10 cellular contexts compared by ENCODE assay signal in the genomic region with DNA sequence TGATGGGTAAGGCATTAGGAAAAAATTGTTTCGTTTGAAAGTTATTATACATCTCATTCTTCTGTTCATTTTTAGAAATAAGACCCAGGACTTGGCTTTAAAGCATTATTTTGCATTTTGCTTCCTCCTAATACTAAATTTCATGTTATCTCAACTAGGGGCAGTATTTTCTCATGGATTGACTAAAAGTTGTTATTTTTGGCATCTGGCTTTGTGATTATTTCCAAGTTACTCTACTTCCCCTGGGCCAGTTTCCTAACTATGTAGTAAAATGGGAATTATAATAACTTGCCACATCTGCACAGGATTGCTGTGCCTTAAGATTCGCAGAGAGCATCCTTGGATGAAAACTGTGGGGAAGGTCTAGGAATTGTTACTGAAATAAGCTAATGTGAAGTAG. TPM values are rescaled to one million over a fixed set of nuclear protein-coding genes. Genes with fewer than 3 reads are reported as not detected.
A peak's percentile ranks its signal among the peaks of the same experiment; 100 is the strongest.
DNase-seq lines count a peak whose midpoint lies in the region; ATAC-seq and TF ChIP-seq lines count a peak whose summit lies in the region.
"Had no signal": no experiment of that assay in that cellular context is flagged by ENCODE, and none has a peak within 500 bp of the region (broad histone marks: within the 10 kb centered on the region; RNA-seq: fewer than 3 reads in every experiment).

No MANE protein-coding gene starts in this region.

- WGBS in SK-N-SH (ENCODE audit: low lambda C conversion rate) = 84% methylated on average over 2 of the region's 2 CpGs

- DNase-seq in SK-N-SH (no peak), MG63 (no peak), dedifferentiated amniotic fluid mesenchymal stem cell (ENCODE audit: extremely low spot score) (peak; percentile 68), osteocyte (ENCODE audit: extremely low spot score, unreplicated experiment) (no peak), inferior parietal cortex (ENCODE audit: extremely low spot score) (no peak), hepatic stellate cell (ENCODE audit: low spot score) (no peak)
- DNase-seq in effector memory CD8-positive, alpha-beta T cell = no peak
- DNase-seq: left ventricle myocardium superior had no signal

- TF ChIP-seq CTCF in SK-N-SH (IDR thresholded peaks at IDR 0.05) (peak; percentile 42), osteocyte (IDR thresholded peaks at IDR 0.05) (peak; percentile 53)

- TF ChIP-seq RAD21 in SK-N-SH (IDR thresholded peaks at IDR 0.05; ENCODE audit: low read length) = no peak

- H3K27me3 ChIP-seq in SK-N-SH (ENCODE audit: insufficient read depth) (no peaks in the 10 kb centered on the region), MG63 (no peaks in the 10 kb centered on the region)

- no peaks in the 10 kb centered on the region for H3K9me3 Mint-ChIP-seq in osteocyte (ENCODE audit: unreplicated experiment)
- H3K9me3 Mint-ChIP-seq in effector memory CD8-positive, alpha-beta T cell = no peaks in the 10 kb centered on the region

- H3K9ac ChIP-seq in SK-N-SH = no peak overlapping the region

- H3K36me3 Mint-ChIP-seq in osteocyte (ENCODE audit: unreplicated experiment) = no peaks in the 10 kb centered on the region
- peaks cover 34% of the 10 kb centered on the region for H3K36me3 Mint-ChIP-seq in effector memory CD8-positive, alpha-beta T cell (ENCODE audit: insufficient read depth)

- H3F3A ChIP-seq in SK-N-SH (replicated peaks; ENCODE audit: insufficient read depth) = peaks cover 35% of the 10 kb centered on the region

- H3K27ac ChIP-seq in SK-N-SH (ENCODE audit: low read depth in 2 of 2, low read length in 1 of 2) = no peak overlapping the region
- H3K27ac ChIP-seq: 22Rv1 had no signal

- H3K27ac Mint-ChIP-seq in osteocyte (ENCODE audit: unreplicated experiment) = peak overlapping the region; percentile 66
- H3K27ac Mint-ChIP-seq in effector memory CD8-positive, alpha-beta T cell = no peak overlapping the region

- H3K9me3 ChIP-seq in SK-N-SH (no peaks in the 10 kb centered on the region), MG63 (no peaks in the 10 kb centered on the region)

- peak overlapping the region; percentile 15; the same call in 1 of the 2 replicates for H3K4me2 ChIP-seq in SK-N-SH

- CTCF ChIA-PET in SK-N-SH (lab: Yijun Ruan, JAX) = interaction anchor here (0.7 to 12.7 kb wide), 3 partner anchors 77 to 241 kb away, joined by 3 to 201 read pairs (median 16); no protein-coding TSS in a partner anchor

- peaks cover 70% of the 10 kb centered on the region for H3K79me2 ChIP-seq in SK-N-SH (ENCODE audit: insufficient read depth)

- peaks cover 15 to 19% of the 10 kb centered on the region in 2 experiments for H3K4me1 ChIP-seq in SK-N-SH (ENCODE audit: control insufficient read depth in 1 of 2, insufficient read depth in 2 of 2, low read depth in 1 of 2, low read length in 1 of 2)

- no peak for TF ChIP-seq EP300 in SK-N-SH (IDR thresholded peaks at IDR 0.05; ENCODE audit: borderline replicate concordance in 1 of 2, low read depth in 1 of 2, low read length in 1 of 2)

- no peaks in the 10 kb centered on the region for H3K27me3 Mint-ChIP-seq in osteocyte (ENCODE audit: unreplicated experiment)
- H3K27me3 Mint-ChIP-seq in effector memory CD8-positive, alpha-beta T cell = no peaks in the 10 kb centered on the region

- H3K4me3 Mint-ChIP-seq in osteocyte (ENCODE audit: unreplicated experiment) = peak overlapping the region; percentile 63
- H3K4me3 Mint-ChIP-seq in effector memory CD8-positive, alpha-beta T cell = no peak overlapping the region

- peaks cover 51% of the 10 kb centered on the region for H3K4me1 Mint-ChIP-seq in osteocyte (ENCODE audit: unreplicated experiment)
- peaks cover 32 to 48% of the 10 kb centered on the region in 2 donors for H3K4me1 Mint-ChIP-seq in effector memory CD8-positive, alpha-beta T cell (ENCODE audit: low read depth in 2 of 2)

- H3K9me2 ChIP-seq in SK-N-SH = no peaks in the 10 kb centered on the region

- H3K4me3 ChIP-seq in SK-N-SH (ENCODE audit: low read depth in 2 of 2, low read length in 1 of 2) (no peak overlapping the region; a peak in 1 of 4 replicates), MG63 (peak overlapping the region; percentile 74)

- POLR2A ChIA-PET in SK-N-SH (lab: Yijun Ruan, JAX) = no interaction called here

- no peak for ATAC-seq in SK-N-SH treated with all-trans-retinoic acid at 6 μM for 48 hours
- no peak for ATAC-seq in effector memory CD8-positive, alpha-beta T cell (replicated peaks)
- ATAC-seq: left ventricle myocardium superior had no signal

- no peak overlapping the region for H2AFZ ChIP-seq in SK-N-SH (ENCODE audit: low read depth)

- peaks cover 42% of the 10 kb centered on the region for H4K20me1 ChIP-seq in SK-N-SH (ENCODE audit: insufficient read depth)

- H3K36me3 ChIP-seq in SK-N-SH (replicated peaks in 1 of 2; ENCODE audit: control insufficient read depth in 1 of 2, insufficient read depth in 2 of 2, low read length in 1 of 2) (no peaks in the 10 kb centered on the region), MG63 (peaks cover 21% of the 10 kb centered on the region)

TF ChIP-seq in SK-N-SH, 30 proteins besides CTCF, POLR2A, EP300 and RAD21 (continues in another document):
- TF ChIP-seq ZBTB33 (IDR thresholded peaks at IDR 0.05; ENCODE audit: borderline replicate concordance, low read depth) = no peak

TF ChIP-seq in SK-N-SH treated with all-trans-retinoic acid at 6 μM for 48 hours, 23 proteins besides CTCF, POLR2A, EP300 and RAD21:
- no peak for TF ChIP-seq ZNF70 (CRISPR knock-in tag; IDR thresholded peaks at IDR 0.05)
- no peak for TF ChIP-seq ZFP3 (CRISPR knock-in tag; IDR thresholded peaks at IDR 0.05)
- no peak for TF ChIP-seq SNAI2 (CRISPR knock-in tag; IDR thresholded peaks at IDR 0.05)
- TF ChIP-seq RARB (CRISPR knock-in tag; IDR thresholded peaks at IDR 0.05) = no peak
- no peak for TF ChIP-seq OSR1 (CRISPR knock-in tag; IDR thresholded peaks at IDR 0.05)
- TF ChIP-seq CSRNP3 (CRISPR knock-in tag; IDR thresholded peaks at IDR 0.05) = no peak
- TF ChIP-seq TSHZ2 (CRISPR knock-in tag; IDR thresholded peaks at IDR 0.05) = no peak
- no peak for TF ChIP-seq TCF4 (CRISPR knock-in tag; IDR thresholded peaks at IDR 0.05; ENCODE audit: borderline replicate concordance)
- TF ChIP-seq ISL1 (CRISPR knock-in tag; IDR thresholded peaks at IDR 0.05) = no peak
- TF ChIP-seq, protein P1, sequence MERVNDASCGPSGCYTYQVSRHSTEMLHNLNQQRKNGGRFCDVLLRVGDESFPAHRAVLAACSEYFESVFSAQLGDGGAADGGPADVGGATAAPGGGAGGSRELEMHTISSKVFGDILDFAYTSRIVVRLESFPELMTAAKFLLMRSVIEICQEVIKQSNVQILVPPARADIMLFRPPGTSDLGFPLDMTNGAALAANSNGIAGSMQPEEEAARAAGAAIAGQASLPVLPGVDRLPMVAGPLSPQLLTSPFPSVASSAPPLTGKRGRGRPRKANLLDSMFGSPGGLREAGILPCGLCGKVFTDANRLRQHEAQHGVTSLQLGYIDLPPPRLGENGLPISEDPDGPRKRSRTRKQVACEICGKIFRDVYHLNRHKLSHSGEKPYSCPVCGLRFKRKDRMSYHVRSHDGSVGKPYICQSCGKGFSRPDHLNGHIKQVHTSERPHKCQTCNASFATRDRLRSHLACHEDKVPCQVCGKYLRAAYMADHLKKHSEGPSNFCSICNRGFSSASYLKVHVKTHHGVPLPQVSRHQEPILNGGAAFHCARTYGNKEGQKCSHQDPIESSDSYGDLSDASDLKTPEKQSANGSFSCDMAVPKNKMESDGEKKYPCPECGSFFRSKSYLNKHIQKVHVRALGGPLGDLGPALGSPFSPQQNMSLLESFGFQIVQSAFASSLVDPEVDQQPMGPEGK (CRISPR knock-in tag; IDR thresholded peaks at IDR 0.05; ENCODE audit: borderline replicate concordance) = no peak
- TF ChIP-seq GLIS3 (CRISPR knock-in tag; IDR thresholded peaks at IDR 0.05) = no peak
TF ChIP-seq in SK-N-SH treated with all-trans-retinoic acid at 6 μM for 48 hours: peak in this region for 0.

RNA-seq across cellular contexts. Expression of gene RBPJ, which starts 3.0 kb away (rescaled TPM):
- polyA plus RNA-seq in SK-N-SH (2012; rRNA removed) = 13.8 and 16.4 TPM in 2 replicates
- polyA plus RNA-seq in SK-N-SH (2012; cell fraction: cytosol; rRNA removed) = 14.2 and 16.3 TPM in 2 replicates
- 29.8 and 46.5 TPM in 2 replicates for polyA plus RNA-seq in SK-N-SH (2012; cell fraction: nucleus; rRNA removed)
- total RNA-seq in MG63 (2014; rRNA removed; shearing (Covaris generic); ENCODE audit: low replicate concordance) = 50.7 and 59.4 TPM in 2 replicates
- total RNA-seq in osteocyte = 79.8 and 82.5 TPM in 2 replicates
